ENCODE assay signal across 8 cellular contexts in genomic region chr16:15682105-15682570, GRCh38. TPM values are rescaled to one million over a fixed set of nuclear protein-coding genes. Genes with fewer than 3 reads are reported as not detected.
DNase-seq lines count a peak whose midpoint lies in the region; ATAC-seq, FAIRE-seq and TF ChIP-seq lines count a peak whose summit lies in the region.

No MANE protein-coding gene starts in this region.

- no peaks in the 10 kb centered on the region for H3K9me3 ChIP-seq in ascending aorta

- intact Hi-C loops in ascending aorta (cut with DNase I), result no loop called here

- H3K36me3 ChIP-seq in ascending aorta, result peaks cover 17 to 47% of the 10 kb centered on the region in 2 donors

- H3K27ac ChIP-seq in ascending aorta, result peak overlapping the region in 1 of 2 donors; percentile 33

- no peaks in the 10 kb centered on the region for H3K27me3 ChIP-seq in ascending aorta

- TF ChIP-seq CTCF in AG04449 (IDR thresholded peaks at IDR 0.05; ENCODE audit: insufficient read depth, low read length, missing control alignments), result peak; percentile 49
- peak; percentile 61 for TF ChIP-seq CTCF in GM12874 (IDR thresholded peaks at IDR 0.05; ENCODE audit: insufficient read depth, low read depth, low read length)
- peak; percentile 57 to 72 (median 60) for TF ChIP-seq CTCF in ascending aorta (IDR thresholded peaks at IDR 0.05)
- no peak for TF ChIP-seq CTCF in D721Med (IDR thresholded peaks at IDR 0.05; ENCODE audit: insufficient read depth, missing control alignments)

- ATAC-seq in HG02981 (IDR thresholded peaks at IDR 0.05; ENCODE audit: unreplicated experiment), result no peak

- H3K4me1 ChIP-seq in ascending aorta, result peaks cover 0 to 8% of the 10 kb centered on the region in 2 donors

- POLR2A ChIA-PET in AG04449 (lab: Yijun Ruan, JAX), result no interaction called here

- no peak overlapping the region for H3K4me3 ChIP-seq in AG04449 (ENCODE audit: low read depth, low read length)
- no peak overlapping the region for H3K4me3 ChIP-seq in ascending aorta

- DNase-seq in AG04449 (ENCODE audit: low read depth, low spot score) (no peak), RPMI7951 (ENCODE audit: low read depth) (peak; percentile 76), ascending aorta (ENCODE audit: low spot score in 2 of 2) (peak; percentile 33 to 84), kidney tubule cell (ENCODE audit: low spot score) (peak; percentile 68), stromal cell of bone marrow (ENCODE audit: low read depth) (peak; percentile 74), D721Med (ENCODE audit: insufficient read length, low spot score) (no peak)

- CTCF ChIA-PET in AG04449 (lab: Yijun Ruan, JAX), result interaction anchor here (0.6 to 2.5 kb wide), 12 partner anchors 9 to 256 kb away, joined by 3 to 15 read pairs (median 4); no protein-coding TSS in a partner anchor

- FAIRE-seq in D721Med (lab: Jason Lieb, UNC), result no peak

RNA-seq across cellular contexts. Expression of gene NDE1, which starts 32.1 kb away (rescaled TPM):
- 48.8 and 63.1 TPM in 2 replicates for total RNA-seq in RPMI7951 (2014; rRNA removed; shearing (Covaris generic))
- total RNA-seq in ascending aorta, result 21.9 TPM

RNA-seq across cellular contexts. Expression of gene MARF1, which starts 39.2 kb away (rescaled TPM):
- 8.7 and 11.9 TPM in 2 replicates for total RNA-seq in RPMI7951 (2014; rRNA removed; shearing (Covaris generic))
- 16.0 TPM for total RNA-seq in ascending aorta

Comparison
In these comparisons a context has a peak if more than half of its experiments do, and no peak if none do; other contexts are left out.
1. DNase-seq: peak in RPMI7951 (single experiment), ascending aorta (2 of 2), kidney tubule cell (single experiment) and stromal cell of bone marrow (single experiment); none in AG04449 (single experiment) and D721Med (single experiment).